9 cellular contexts compared by ENCODE assay signal in genomic region chr2:101697794-101698418, GRCh38. TPM values are rescaled to one million over a fixed set of nuclear protein-coding genes. Genes with fewer than 3 reads are reported as not detected.
DNase-seq lines count a peak whose midpoint lies in the region; ATAC-seq, FAIRE-seq and TF ChIP-seq lines count a peak whose summit lies in the region.
"Had no signal": no experiment of that assay in that cellular context is flagged by ENCODE, and none has a peak within 500 bp of the region (broad histone marks: within the 10 kb centered on the region; RNA-seq: fewer than 3 reads in every experiment).

No MANE protein-coding gene starts in this region.

- intact Hi-C loops in activated B cell treated with CpG ODN at 0.5 μM for 24 hours (cut with micrococcal nuclease) (loop anchor here (1.0 to 5.0 kb wide), 12 partner anchors 12 to 391 kb away; partner anchors contain the start of gene RNF149), pancreas (cut with DNase I) (no loop called here)

- peak overlapping the region in 2 of 4 donors; percentile 50 to 60 for H3K27ac ChIP-seq in pancreas

- peak; percentile 45 for ATAC-seq in HG03045 (IDR thresholded peaks at IDR 0.05; ENCODE audit: unreplicated experiment)
- ATAC-seq in activated B cell treated with CpG ODN at 0.5 μM for 24 hours (ENCODE audit: low read depth), result peak; percentile 25
- peak; percentile 4 to 32 (median 14) for ATAC-seq in pancreas

- no peaks in the 10 kb centered on the region for H3K36me3 ChIP-seq in pancreas

- peak; percentile 59 for DNase-seq in activated T-cell treated with anti-CD3 and anti-CD28 coated beads, Interleukin-2, amount 50 U/mL, for 1 hour
- DNase-seq in activated T-cell treated with anti-CD3 and anti-CD28 coated beads for 4 hours, result no peak
- no peak for DNase-seq in activated B cell treated with CpG ODN at 0.5 μM for 24 hours
- DNase-seq in fibroblast of mammary gland (ENCODE audit: low read depth), result no peak
- DNase-seq in pancreas, result peak in 3 of 6 donors; percentile 24 to 70 (median 27)
- DNase-seq in kidney glomerular epithelial cell (lab: John Stamatoyannopoulos, UW), result no peak
- no peak for DNase-seq in occipital lobe (lab: John Stamatoyannopoulos, UW)

- peaks cover 8% of the 10 kb centered on the region for H3K4me1 Mint-ChIP-seq in activated B cell treated with CpG ODN at 0.5 μM for 24 hours

- H3K36me3 Mint-ChIP-seq in activated B cell treated with CpG ODN at 0.5 μM for 24 hours (ENCODE audit: low read depth), result peaks cover 25% of the 10 kb centered on the region

- no peak for TF ChIP-seq CTCF in activated B cell treated with CpG ODN at 0.5 μM for 24 hours (IDR thresholded peaks at IDR 0.05)
- TF ChIP-seq CTCF in fibroblast of mammary gland (conservative IDR thresholded peaks at IDR 0.05; ENCODE audit: control insufficient read depth, insufficient read depth, low read depth, low read length), result no peak
- no peak for TF ChIP-seq CTCF in pancreas (IDR thresholded peaks at IDR 0.05)

- H3K27ac Mint-ChIP-seq in activated B cell treated with CpG ODN at 0.5 μM for 24 hours, result peak overlapping the region; percentile 51

- FAIRE-seq in pancreas (lab: Jason Lieb, UNC), result no peak
- FAIRE-seq: frontal cortex had no signal

- no peaks in the 10 kb centered on the region for H3K27me3 Mint-ChIP-seq in activated B cell treated with CpG ODN at 0.5 μM for 24 hours

- H3K9me3 ChIP-seq in pancreas, result no peaks in the 10 kb centered on the region

- CTCF ChIA-PET in activated B cell treated with CpG ODN at 0.5 μM for 24 hours (lab: Charles Lee), result interaction anchor here (1.0 to 2.7 kb wide), 7 partner anchors 20 to 133 kb away, joined by 3 to 8 read pairs (median 4); no protein-coding TSS in a partner anchor

- peak overlapping the region; percentile 99 for H3K4me3 ChIP-seq in fibroblast of mammary gland (ENCODE audit: control insufficient read depth, low read depth, low read length)
- H3K4me3 ChIP-seq in pancreas, result peak overlapping the region; percentile 36 to 65 (median 54)

- peak overlapping the region; percentile 79 for H3K4me3 Mint-ChIP-seq in activated B cell treated with CpG ODN at 0.5 μM for 24 hours

- POLR2A ChIA-PET in activated B cell treated with CpG ODN at 0.5 μM for 24 hours (lab: Charles Lee), result interaction anchor here (0.5 to 7.3 kb wide), 31 partner anchors 9 to 279 kb away, joined by 3 to 106 read pairs (median 4); no protein-coding TSS in a partner anchor

- no peaks in the 10 kb centered on the region for H3K27me3 ChIP-seq in pancreas

- peaks cover 0 to 10% (median 5%) of the 10 kb centered on the region in 3 donors for H3K4me1 ChIP-seq in pancreas

- WGBS in pancreas, 2 donors, result 0 to 1% methylated on average over 41 to 92 of the region's 92 CpGs

- peaks cover 5% of the 10 kb centered on the region for H3K9me3 Mint-ChIP-seq in activated B cell treated with CpG ODN at 0.5 μM for 24 hours

RNA-seq across cellular contexts. Expression of gene MAP4K4, which starts 0.4 kb away (rescaled TPM):
- 211 and 232 TPM in 2 replicates for total RNA-seq in activated B cell treated with CpG ODN at 0.5 μM for 24 hours
- 10 to 100 TPM; 12.4 to 38.7 (median 16.0) TPM for total RNA-seq in pancreas
- 10 to 100 TPM in 1 of 2 donors, 1 to 10 TPM in 1; 9.7 to 10.5 TPM for polyA plus RNA-seq in pancreas
- 165 TPM for total RNA-seq in occipital lobe
